Comparison of ENCODE assay signal across 1 cellular context in genomic region chr16:2194166-2194834, GRCh38.
A peak's percentile ranks its signal among the peaks of the same experiment; 100 is the strongest.
TF ChIP-seq lines count a peak whose summit lies in the region.

No MANE protein-coding gene starts in this region.

TF ChIP-seq in HepG2, 621 proteins besides CTCF, POLR2A, EP300 and RAD21:
- peak; percentile 45; the same call in 1 of the 2 replicates for TF ChIP-seq ZNF605 (CRISPR knock-in tag; IDR thresholded peaks at IDR 0.05)
- peak; percentile 63 for TF ChIP-seq RFX1 (IDR thresholded peaks at IDR 0.05)
- TF ChIP-seq MTERF4 (CRISPR knock-in tag; IDR thresholded peaks at IDR 0.05): 0 out of 2 replicates have a peak, but pooled peaks have one; percentile 24
- 0 out of 2 replicates have a peak, but pooled peaks have one; percentile 31 for TF ChIP-seq NFIB (CRISPR knock-in tag; IDR thresholded peaks at IDR 0.05; ENCODE audit: borderline replicate concordance)
- peak; percentile 7 for TF ChIP-seq IKZF4 (CRISPR knock-in tag; IDR thresholded peaks at IDR 0.05; ENCODE audit: borderline replicate concordance, low read depth, not compliant biosample characterization)
- TF ChIP-seq TOPORS (CRISPR knock-in tag; IDR thresholded peaks at IDR 0.05): no peak
- no peak for TF ChIP-seq GATAD1 (CRISPR knock-in tag; IDR thresholded peaks at IDR 0.05)
